Comparison of ENCODE assay signal across 1 cellular context in genomic region chr19:35299523-35300339, GRCh38.
A peak's percentile ranks its signal among the peaks of the same experiment; 100 is the strongest.
TF ChIP-seq lines count a peak whose summit lies in the region.

No MANE protein-coding gene starts in this region.

TF ChIP-seq in H1, 55 proteins besides CTCF, POLR2A, EP300 and RAD21:
- TF ChIP-seq E2F6 (IDR thresholded peaks at IDR 0.05) (0 out of 2 replicates have a peak, but pooled peaks have one; percentile 13), SP4 (IDR thresholded peaks at IDR 0.05; ENCODE audit: low read length) (no peak), MAX (IDR thresholded peaks at IDR 0.05) (peak; percentile 25; the same call in 1 of the 2 replicates), SP2 (IDR thresholded peaks at IDR 0.05; ENCODE audit: low read length) (no peak), SIX5 (IDR thresholded peaks at IDR 0.05; ENCODE audit: low read depth, low read length) (no peak)
